14 cellular contexts compared by ENCODE assay signal in genomic region chr10:1662361-1663025, GRCh38.
DNase-seq lines count a peak whose midpoint lies in the region; ATAC-seq, FAIRE-seq and TF ChIP-seq lines count a peak whose summit lies in the region.
"Had no signal": no experiment of that assay in that cellular context is flagged by ENCODE, and none has a peak within 500 bp of the region (broad histone marks: within the 10 kb centered on the region; RNA-seq: fewer than 3 reads in every experiment).

No MANE protein-coding gene starts in this region.

- H3K4me3 ChIP-seq in HepG2 (replicated peaks in 1 of 3; ENCODE audit: insufficient read depth in 1 of 3, low read depth in 2 of 3, low read length in 3 of 3) (no peak overlapping the region), transverse colon (no peak overlapping the region)

- H3K9ac ChIP-seq in HepG2 (ENCODE audit: insufficient read depth, low read depth, low read length) = no peak overlapping the region

- in situ Hi-C loops in HepG2 (cut with HindIII; ENCODE audit: extremely low pct_ligation_motif_present, low pct_unique_long_range_greater_than_20kb) (no loop called here), transverse colon (cut with MboI; ENCODE audit: low pct_ligation_motif_present in 1 of 4, low pct_unique_long_range_greater_than_20kb in 1 of 4, low sequenced_read_pairs in 3 of 4) (no loop called here)

- WGBS in HepG2 (ENCODE audit: low lambda C conversion rate) = 58% methylated on average over 12 of the region's 23 CpGs
- 79 to 80% methylated on average over 1 to 23 of the region's 23 CpGs for WGBS in transverse colon (ENCODE audit: low coverage in 1 of 2), 2 donors

- peaks cover 5 to 33% of the 10 kb centered on the region in 2 experiments; a peak in 3 of 5 replicates for H3K27me3 ChIP-seq in HepG2 (ENCODE audit: control insufficient read depth in 1 of 2, insufficient read depth in 2 of 2, low read length in 2 of 2)
- no peaks in the 10 kb centered on the region for H3K27me3 ChIP-seq in transverse colon

- no peak overlapping the region for H2AFZ ChIP-seq in HepG2 (ENCODE audit: low read length)

- no peak for DNase-seq in HepG2 (ENCODE audit: low spot score)
- no peak for DNase-seq in NCI-H1417 treated with DMSO at 0.1 percent for 48 hours (lab: John Stamatoyannopoulos, UW)
- no peak for DNase-seq in transverse colon
- DNase-seq in NCI-H526 (lab: John Stamatoyannopoulos, UW) = no peak
- DNase-seq in GM12892 (ENCODE audit: insufficient read length) = no peak
- DNase-seq: activated naive CD8-positive, alpha-beta T cell treated with anti-CD3 and anti-CD28 coated beads, Interleukin-2, amount 10 ng/mL, durations not matched to agents 7 days and 5 days; activated T-cell treated with anti-CD3 and anti-CD28 coated beads for 4 hours; AML-193; cerebellar nuclear complex; NCI-H1105 treated with DMSO at 0.1 percent for 48 hours; NCI-H774 had no signal

- no peaks in the 10 kb centered on the region for H3K79me2 ChIP-seq in HepG2 (ENCODE audit: insufficient read depth, low read length)

- no peak for TF ChIP-seq POLR2A in HepG2 (IDR thresholded peaks at IDR 0.05; ENCODE audit: insufficient read depth in 1 of 2, low read depth in 2 of 2, low read length in 2 of 2)
- TF ChIP-seq POLR2A in transverse colon (IDR thresholded peaks at IDR 0.05) = no peak
- TF ChIP-seq POLR2A in GM12892 (IDR thresholded peaks at IDR 0.05; ENCODE audit: low read depth, low read length) = no peak

- H4K20me1 ChIP-seq in HepG2 (ENCODE audit: insufficient read depth, low read length) = no peaks in the 10 kb centered on the region

- no TSS peak for BruUV-seq in HepG2 (replicated peaks; lab: Mats Ljungman, UMichigan)

- CTCF ChIA-PET in HepG2 (lab: Yijun Ruan, JAX; ENCODE audit: low intra/inter-chr PET ratio, low total read pairs) = no interaction called here

- H3K4me1 ChIP-seq in HepG2 (ENCODE audit: insufficient read depth, low read length) = no peaks in the 10 kb centered on the region
- H3K4me1 ChIP-seq in transverse colon = no peaks in the 10 kb centered on the region

- intact Hi-C loops in HepG2 (cut with micrococcal nuclease; ENCODE audit: unreplicated experiment) = no loop called here
- intact Hi-C loops in transverse colon (cut with DNase I; ENCODE audit: low total_unique reads) = no loop called here

- no peak for TF ChIP-seq RAD21 in HepG2 (CRISPR knock-in tag; IDR thresholded peaks at IDR 0.05)

- TF ChIP-seq EP300 in HepG2 (IDR thresholded peaks at IDR 0.05; ENCODE audit: low read depth in 2 of 2, low read length in 2 of 2) (no peak), HepG2 (CRISPR knock-in tag; IDR thresholded peaks at IDR 0.05; ENCODE audit: borderline replicate concordance) (no peak), transverse colon (IDR thresholded peaks at IDR 0.05; ENCODE audit: low read depth) (no peak)

- H3K27ac ChIP-seq in HepG2 (ENCODE audit: extremely low read length, insufficient read depth, low read length) = no peak overlapping the region
- H3K27ac ChIP-seq in transverse colon = no peak overlapping the region

- ATAC-seq in GM18502 (IDR thresholded peaks at IDR 0.05; ENCODE audit: poor library complexity, unreplicated experiment) (peak; percentile 46), GM21515 (IDR thresholded peaks at IDR 0.05; ENCODE audit: unreplicated experiment) (peak; percentile 33), HG03175 (IDR thresholded peaks at IDR 0.05; ENCODE audit: unreplicated experiment) (peak; percentile 33), HepG2 (no peak)

- no peak for TF ChIP-seq CTCF in HepG2 (CRISPR knock-in tag; IDR thresholded peaks at IDR 0.05)
- TF ChIP-seq CTCF in transverse colon (IDR thresholded peaks at IDR 0.05) = no peak

- no peaks in the 10 kb centered on the region for H3K9me3 ChIP-seq in HepG2 (ENCODE audit: low read length)
- no peaks in the 10 kb centered on the region for H3K9me3 ChIP-seq in transverse colon

- no peak overlapping the region for H3K4me2 ChIP-seq in HepG2 (ENCODE audit: low read depth, low read length)

- H3K36me3 ChIP-seq in HepG2 (replicated peaks in 1 of 2; ENCODE audit: control insufficient read depth in 1 of 2, insufficient read depth in 2 of 2, low read length in 2 of 2) (no peaks in the 10 kb centered on the region), transverse colon (no peaks in the 10 kb centered on the region)

- POLR2A ChIA-PET in HepG2 (lab: Yijun Ruan, JAX) = no interaction called here

- FAIRE-seq in HepG2 (lab: Jason Lieb, UNC) (no peak), GM12892 (lab: Jason Lieb, UNC) (no peak)

TF ChIP-seq in HepG2, 621 proteins besides CTCF, POLR2A, EP300 and RAD21:
- no peak for TF ChIP-seq POLR2G (IDR thresholded peaks at IDR 0.05; ENCODE audit: low read depth, low read length)
- TF ChIP-seq, protein P1, sequence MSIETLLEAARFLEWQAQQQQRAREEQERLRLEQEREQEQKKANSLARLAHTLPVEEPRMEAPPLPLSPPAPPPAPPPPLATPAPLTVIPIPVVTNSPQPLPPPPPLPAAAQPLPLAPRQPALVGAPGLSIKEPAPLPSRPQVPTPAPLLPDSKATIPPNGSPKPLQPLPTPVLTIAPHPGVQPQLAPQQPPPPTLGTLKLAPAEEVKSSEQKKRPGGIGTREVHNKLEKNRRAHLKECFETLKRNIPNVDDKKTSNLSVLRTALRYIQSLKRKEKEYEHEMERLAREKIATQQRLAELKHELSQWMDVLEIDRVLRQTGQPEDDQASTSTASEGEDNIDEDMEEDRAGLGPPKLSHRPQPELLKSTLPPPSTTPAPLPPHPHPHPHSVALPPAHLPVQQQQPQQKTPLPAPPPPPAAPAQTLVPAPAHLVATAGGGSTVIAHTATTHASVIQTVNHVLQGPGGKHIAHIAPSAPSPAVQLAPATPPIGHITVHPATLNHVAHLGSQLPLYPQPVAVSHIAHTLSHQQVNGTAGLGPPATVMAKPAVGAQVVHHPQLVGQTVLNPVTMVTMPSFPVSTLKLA (IDR thresholded peaks at IDR 0.05) = peak; percentile 86
